Comparison of ENCODE assay signal across 5 cellular contexts in the genomic region with DNA sequence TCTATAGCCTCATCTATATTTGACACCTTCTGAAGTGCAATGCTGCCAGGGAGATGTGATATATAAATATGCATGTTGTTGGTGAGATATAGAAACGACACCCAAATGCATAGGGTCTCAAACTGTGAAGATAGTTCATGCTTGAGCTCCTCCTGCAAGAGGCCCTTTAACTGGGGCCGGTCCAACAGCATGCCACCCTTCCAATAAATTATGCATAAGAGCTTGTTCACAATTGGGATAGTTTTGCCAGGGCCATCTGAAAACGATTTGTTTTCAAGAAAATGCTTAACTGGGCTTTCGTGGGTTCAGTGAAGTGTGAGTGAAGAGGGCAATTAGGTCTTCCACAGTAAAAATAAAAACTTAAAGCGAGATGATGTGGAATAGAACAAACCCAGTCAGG.
"Had no signal": no experiment of that assay in that cellular context is flagged by ENCODE, and none has a peak within 500 bp of the region (broad histone marks: within the 10 kb centered on the region; RNA-seq: fewer than 3 reads in every experiment).

No MANE protein-coding gene starts in this region.

- DNase-seq: GM23248, GOT3, H7, HFFc6, IMR-90 had no signal
